Comparison of ENCODE assay signal across 8 cellular contexts in genomic region chr12:109385339-109386078, GRCh38. TPM values are rescaled to one million over a fixed set of nuclear protein-coding genes. Genes with fewer than 3 reads are reported as not detected.
DNase-seq lines count a peak whose midpoint lies in the region; ATAC-seq and TF ChIP-seq lines count a peak whose summit lies in the region.

No MANE protein-coding gene starts in this region.

- H3K4me1 Mint-ChIP-seq in GM23338 (no peaks in the 10 kb centered on the region; the same call in 2 of the 3 replicates), T-cell (no peaks in the 10 kb centered on the region)

- peak; percentile 35; the same call in 2 of the 3 replicates for ATAC-seq in GM23338
- peak; percentile 48 for ATAC-seq in aorta (ENCODE audit: low FRiP score)
- ATAC-seq in GM19324 (IDR thresholded peaks at IDR 0.05; ENCODE audit: low FRiP score, unreplicated experiment) = no peak
- ATAC-seq in T-cell (replicated peaks in 1 of 4) = no peak

- H3F3A ChIP-seq in GM23338 (replicated peaks; ENCODE audit: low read depth) = no peaks in the 10 kb centered on the region

- H3K4me3 ChIP-seq in BE2C (ENCODE audit: low read depth, low read length) (no peak overlapping the region), GM23338 (no peak overlapping the region), breast epithelium (no peak overlapping the region), aorta (ENCODE audit: low read length in 2 of 2) (no peak overlapping the region)

- POLR2A ChIA-PET in T-cell (lab: Charles Lee) = no interaction called here

- H4K20me1 ChIP-seq in GM23338 (replicated peaks; ENCODE audit: insufficient read depth) = no peaks in the 10 kb centered on the region

- DNase-seq in BE2C (no peak), GM23338 (ENCODE audit: low spot score) (peak; percentile 56), NCI-H460 (ENCODE audit: extremely low read depth, low read depth) (peak; percentile 31), breast epithelium (ENCODE audit: low spot score in 2 of 2) (no peak), left kidney (ENCODE audit: low read depth, low spot score) (peak; percentile 63), aorta (peak in 1 of 2 donors; percentile 48), T-cell (no peak)

- H3K4me2 ChIP-seq in GM23338 = no peak overlapping the region

- H3K9me3 ChIP-seq in BE2C = no peaks in the 10 kb centered on the region
- H3K9me3 ChIP-seq in breast epithelium = no peaks in the 10 kb centered on the region
- peaks cover 12% of the 10 kb centered on the region for H3K9me3 ChIP-seq in aorta (ENCODE audit: control insufficient read depth, low read length)

- peak overlapping the region; percentile 48; the same call in 1 of the 2 replicates for H2AFZ ChIP-seq in GM23338

- H3K4me3 Mint-ChIP-seq in GM23338 = no peak overlapping the region
- no peak overlapping the region for H3K4me3 Mint-ChIP-seq in T-cell

- H3K27ac Mint-ChIP-seq in GM23338 (no peak overlapping the region), T-cell (peak overlapping the region in 1 of 2 donors; percentile 24)

- H3K36me3 ChIP-seq in BE2C = no peaks in the 10 kb centered on the region
- no peaks in the 10 kb centered on the region for H3K36me3 ChIP-seq in GM23338 (ENCODE audit: insufficient read depth)
- H3K36me3 ChIP-seq in breast epithelium = no peaks in the 10 kb centered on the region
- no peaks in the 10 kb centered on the region for H3K36me3 ChIP-seq in aorta (ENCODE audit: control insufficient read depth in 1 of 2, insufficient read depth in 2 of 2, low read length in 1 of 2)

- 18 to 20% methylated on average over 8 of the region's 8 CpGs for whole genome bisulfite sequencing in aorta, 2 donors

- no peaks in the 10 kb centered on the region for H3K9me2 ChIP-seq in GM23338 (ENCODE audit: insufficient read depth)

- no peaks in the 10 kb centered on the region for H3K79me2 ChIP-seq in GM23338 (replicated peaks; ENCODE audit: insufficient read depth)

- no peak for TF ChIP-seq POLR2A in breast epithelium (IDR thresholded peaks at IDR 0.05)

- peak; percentile 63 for TF ChIP-seq CTCF in BE2C (IDR thresholded peaks at IDR 0.05; ENCODE audit: low read depth, low read length)
- TF ChIP-seq CTCF in GM23338 (conservative IDR thresholded peaks at IDR 0.05; ENCODE audit: low read depth in 2 of 2) = peak; percentile 70 to 77
- TF ChIP-seq CTCF in breast epithelium (IDR thresholded peaks at IDR 0.05) = peak in 2 of 3 donors; percentile 28 to 61

- no peaks in the 10 kb centered on the region for H3K4me1 ChIP-seq in BE2C
- peaks cover 3% of the 10 kb centered on the region; the same call in 1 of the 2 replicates for H3K4me1 ChIP-seq in GM23338 (ENCODE audit: insufficient read depth)
- no peaks in the 10 kb centered on the region for H3K4me1 ChIP-seq in breast epithelium
- no peaks in the 10 kb centered on the region for H3K4me1 ChIP-seq in aorta (ENCODE audit: control insufficient read depth in 1 of 2, insufficient read depth in 2 of 2, low read length in 2 of 2)

- peaks cover 4% of the 10 kb centered on the region; the same call in 2 of the 3 replicates for H3K9me3 Mint-ChIP-seq in GM23338
- H3K9me3 Mint-ChIP-seq in T-cell = peaks cover 0 to 6% (median 4%) of the 10 kb centered on the region in 3 donors

- H3K27me3 ChIP-seq in BE2C = peaks cover 3% of the 10 kb centered on the region
- H3K27me3 ChIP-seq in GM23338 (ENCODE audit: insufficient read depth) = no peaks in the 10 kb centered on the region
- H3K27me3 ChIP-seq in breast epithelium = no peaks in the 10 kb centered on the region
- peaks cover 0 to 5% of the 10 kb centered on the region in 2 donors for H3K27me3 ChIP-seq in aorta (ENCODE audit: control insufficient read depth in 1 of 2, insufficient read depth in 2 of 2, low read length in 1 of 2)

- CTCF ChIA-PET in T-cell (lab: Charles Lee) = interaction anchor here (0.5 to 1.2 kb wide), 7 partner anchors 8 to 721 kb away, joined by 3 to 12 read pairs (median 6); no protein-coding TSS in a partner anchor

- H3K27me3 Mint-ChIP-seq in GM23338 (ENCODE audit: insufficient read depth, low read depth, poor library complexity) = peaks cover 2% of the 10 kb centered on the region
- peaks cover 28 to 30% of the 10 kb centered on the region in 2 donors for H3K27me3 Mint-ChIP-seq in T-cell

- H3K27ac ChIP-seq in GM23338 (ENCODE audit: low read depth) (no peak overlapping the region), breast epithelium (no peak overlapping the region), aorta (ENCODE audit: low read depth in 1 of 2, low read length in 2 of 2) (no peak overlapping the region)

- H3K36me3 Mint-ChIP-seq in GM23338 (ENCODE audit: low read depth) (no peaks in the 10 kb centered on the region), T-cell (no peaks in the 10 kb centered on the region)

- intact Hi-C loops in breast epithelium (cut with DNase I; ENCODE audit: low total_unique reads) = loop anchor here (10.0 kb wide), 1 partner anchor 939 kb away; no protein-coding TSS in a partner anchor
- intact Hi-C loops in aorta (cut with DNase I) = loop anchor here (1.0 to 10.0 kb wide), 3 partner anchors 121 to 271 kb away; partner anchors contain the start of gene ACACB (in 1 of the 2)

TF ChIP-seq in GM23338, 12 proteins besides CTCF, POLR2A, EP300 and RAD21 (continues in another document):
- TF ChIP-seq POLR2AphosphoS5 (IDR thresholded peaks at IDR 0.05; ENCODE audit: low read depth) = no peak
- no peak for TF ChIP-seq CREB1 (CRISPR knock-in tag; IDR thresholded peaks at IDR 0.05; ENCODE audit: low read depth)
- no peak for TF ChIP-seq ZNF114 (CRISPR knock-in tag; IDR thresholded peaks at IDR 0.05)
- no peak for TF ChIP-seq ZNF331 (CRISPR knock-in tag; IDR thresholded peaks at IDR 0.05; ENCODE audit: low read depth)
- TF ChIP-seq EZH2 (IDR thresholded peaks at IDR 0.05; ENCODE audit: low read depth, unreplicated experiment) = no peak
- TF ChIP-seq ZNF462 (CRISPR knock-in tag; IDR thresholded peaks at IDR 0.05) = no peak
- TF ChIP-seq JUNB (IDR thresholded peaks at IDR 0.05; ENCODE audit: unreplicated experiment) = no peak
- no peak for TF ChIP-seq EZH2phosphoT487 (IDR thresholded peaks at IDR 0.05; ENCODE audit: unreplicated experiment)

RNA-seq across cellular contexts. Expression of gene MYO1H, which starts 37.8 kb away (rescaled TPM):
- polyA plus RNA-seq in BE2C (2012; ENCODE audit: insufficient read depth, insufficient read length, low read depth) = not detected
- not detected in 2 replicates for total RNA-seq in GM23338 (2014; rRNA removed; shearing (Covaris generic))
- polyA plus RNA-seq in GM23338 (2016; fragmentation: Nextera tagmentation; extraction: Ambion mirVana) (not detected in 2 replicates), aorta (not detected)
- not detected in 2 replicates for total RNA-seq in NCI-H460 (2014; rRNA removed; shearing (Covaris generic))
- not detected in 2 replicates for polyA plus RNA-seq in NCI-H460 (2014; cell fraction: nucleus; rRNA removed)
- total RNA-seq in breast epithelium (1 to 10 TPM in 1 of 3 donors, under 1 TPM in 2; under 0.01 to 2.0 (median 0.16) TPM), aorta (not detected), T-cell (not detected)

Comparison
In these comparisons a context has a peak if more than half of its experiments do, and no peak if none do; other contexts are left out.
1. DNase-seq: peak in GM23338 (single experiment), NCI-H460 (single experiment) and left kidney (single experiment); none in BE2C (single experiment), breast epithelium (0 of 2) and T-cell (0 of 34).
2. ATAC-seq: peak in GM23338 (single experiment) and aorta (single experiment); none in GM19324 (single experiment) and T-cell (0 of 4).
3. Peak in every context shown above with its lines, with median percentiles within 50 percentile points of each other: CTCF ChIP-seq.